ENCODE assay signal across 25 cellular contexts in genomic region chr3:187677604-187678003, GRCh38. TPM values are rescaled to one million over a fixed set of nuclear protein-coding genes. Genes with fewer than 3 reads are reported as not detected.
A peak's percentile ranks its signal among the peaks of the same experiment; 100 is the strongest.
DNase-seq lines count a peak whose midpoint lies in the region; ATAC-seq, FAIRE-seq and TF ChIP-seq lines count a peak whose summit lies in the region.
"Had no signal": no experiment of that assay in that cellular context is flagged by ENCODE, and none has a peak within 500 bp of the region (broad histone marks: within the 10 kb centered on the region; RNA-seq: fewer than 3 reads in every experiment).

No MANE protein-coding gene starts in this region.

- no peak for ATAC-seq in pancreas

- FAIRE-seq in pancreas (lab: Jason Lieb, UNC): no peak
- FAIRE-seq: D721Med, G401.6, HTR-8/SVneo had no signal

- POLR2A ChIA-PET in MCF 10A (lab: Yijun Ruan, JAX): interaction anchor here (0.6 to 0.7 kb wide), 2 partner anchors 47 to 232 kb away, joined by 5 to 6 read pairs; no protein-coding TSS in a partner anchor

- DNase-seq in AG10803 (ENCODE audit: low read depth): peak; percentile 48
- peak; percentile 22 for DNase-seq in EH (ENCODE audit: low read depth)
- peak; percentile 1 for DNase-seq in OCI-M2 (lab: John Stamatoyannopoulos, UW; ENCODE audit: unreplicated experiment)
- DNase-seq in kidney tubule cell (ENCODE audit: low spot score): peak; percentile 41
- no peak for DNase-seq in MCF 10A (ENCODE audit: unreplicated experiment)
- no peak for DNase-seq in pancreas
- no peak for DNase-seq in posterior cingulate gyrus
- DNase-seq: DND-41; H7; Kasumi-1; NCI-H1417; NCI-H187; NCI-H2107; NCI-H446 treated with DMSO at 0.1 percent for 48 hours; NCI-H69; NK-92 treated with Interleukin-12 subunit alpha and Interleukin-12 subunit beta, amount 100 ng/mL, for 24 hours; RPMI8226; SHP77 treated with DMSO at 0.1 percent for 48 hours; SK-N-SH had no signal

- CTCF ChIA-PET in MCF 10A (lab: Yijun Ruan, JAX): interaction anchor here (0.6 to 19.7 kb wide), 15 partner anchors 9 to 1449 kb away, joined by 3 to 629 read pairs (median 5); partner anchors contain the start of genes RTP2 and SST

- H3K4me1 Mint-ChIP-seq in MCF 10A (ENCODE audit: insufficient read depth, unreplicated experiment): no peaks in the 10 kb centered on the region

- H3K9me3 ChIP-seq in pancreas: no peaks in the 10 kb centered on the region
- H3K9me3 ChIP-seq: SK-N-SH had no signal

- intact Hi-C loops in MCF 10A (cut with micrococcal nuclease): loop anchor here (2.0 kb wide), 1 partner anchor 565 kb away; no protein-coding TSS in a partner anchor
- intact Hi-C loops in pancreas (cut with DNase I): loop anchor here in 1 of 3 donors (2.0 to 5.0 kb wide), 2 partner anchors 359 to 450 kb away; no protein-coding TSS in a partner anchor
- intact Hi-C loops in posterior cingulate gyrus (cut with DNase I): loop anchor here (2.0 kb wide), 1 partner anchor 37 kb away; no protein-coding TSS in a partner anchor

- H3K4me3 ChIP-seq in AG10803 (ENCODE audit: low read length): no peak overlapping the region
- no peak overlapping the region for H3K4me3 ChIP-seq in pancreas

- H3K27me3 ChIP-seq in pancreas: peaks cover 0 to 3% (median 0%) of the 10 kb centered on the region in 4 donors

- H3K4me1 ChIP-seq in pancreas: peaks cover 0 to 4% (median 0%) of the 10 kb centered on the region in 3 donors

- H3K4me3 Mint-ChIP-seq in MCF 10A (ENCODE audit: unreplicated experiment): no peak overlapping the region

- no peak overlapping the region for H3K27ac Mint-ChIP-seq in MCF 10A (ENCODE audit: low read depth, unreplicated experiment)
- H3K27ac Mint-ChIP-seq: IgD-negative memory B cell had no signal

- BruUV-seq in MCF 10A (replicated peaks; lab: Mats Ljungman, UMichigan): no TSS peak

- WGBS in pancreas, 2 donors: 14 to 17% methylated on average over 1 of the region's 1 CpG

- H3K27ac ChIP-seq in pancreas: no peak overlapping the region
- H3K27ac ChIP-seq: C4-2B had no signal

- no peaks in the 10 kb centered on the region for H3K9me3 Mint-ChIP-seq in MCF 10A (ENCODE audit: unreplicated experiment)
- H3K9me3 Mint-ChIP-seq: IgD-negative memory B cell had no signal

- TF ChIP-seq CTCF in AG10803 (conservative IDR thresholded peaks at IDR 0.05; ENCODE audit: low read length) (no peak), MCF 10A (IDR thresholded peaks at IDR 0.05; ENCODE audit: unreplicated experiment) (no peak), pancreas (IDR thresholded peaks at IDR 0.05) (no peak)

- peaks cover 68% of the 10 kb centered on the region for H3K27me3 Mint-ChIP-seq in MCF 10A (ENCODE audit: insufficient read depth, unreplicated experiment)

- no peaks in the 10 kb centered on the region for H3K36me3 ChIP-seq in pancreas

- H3K36me3 Mint-ChIP-seq in MCF 10A (ENCODE audit: insufficient read depth, unreplicated experiment): no peaks in the 10 kb centered on the region
- H3K36me3 Mint-ChIP-seq: IgD-negative memory B cell had no signal

RNA-seq across cellular contexts. Expression of gene SST, which starts 7.4 kb away (rescaled TPM):
- not detected in 2 replicates for total RNA-seq in MCF 10A (2022)
- total RNA-seq in pancreas: 100 to 1,000 TPM in 5 of 6 donors, 10 to 100 TPM in 1; 91.5 to 743 (median 193) TPM
- over 10,000 TPM in 1 of 2 donors, 1,000 to 10,000 TPM in 1; 3,090 to 13,953 TPM for polyA plus RNA-seq in pancreas
- total RNA-seq: T-helper 1 cell treated with Interleukin-12 subunit alpha and Interleukin-12 subunit beta and Interleukin-4 antibody, amounts not matched to agents 30 ng/mL and 1 ng/mL, for 36 hours had no signal
- polyA plus RNA-seq: IgD-negative memory B cell, SK-N-SH had no signal

RNA-seq across cellular contexts. Expression of gene RTP2, which starts 24.8 kb away (rescaled TPM):
- total RNA-seq in MCF 10A (2022): not detected in 2 replicates
- not detected for total RNA-seq in pancreas
- not detected for polyA plus RNA-seq in pancreas
- total RNA-seq: H7; T-helper 1 cell treated with Interleukin-12 subunit alpha and Interleukin-12 subunit beta and Interleukin-4 antibody, amounts not matched to agents 30 ng/mL and 1 ng/mL, for 36 hours had no signal
- polyA plus RNA-seq: IgD-negative memory B cell had no signal

Comparison
In these comparisons a context has a peak if more than half of its experiments do, and no peak if none do; other contexts are left out.
1. DNase-seq: peak in AG10803 (single experiment), EH (single experiment), OCI-M2 (single experiment) and kidney tubule cell (single experiment); none in MCF 10A (single experiment), pancreas (0 of 6) and posterior cingulate gyrus (0 of 10).
2. RNA of gene SST, which starts 7.4 kb away (total RNA-seq): 91.5 to 743 TPM in pancreas; not detected in MCF 10A; every median in the first group is over 10 times any median in the second.